ENCODE assay signal across 12 cellular contexts in the genomic region with DNA sequence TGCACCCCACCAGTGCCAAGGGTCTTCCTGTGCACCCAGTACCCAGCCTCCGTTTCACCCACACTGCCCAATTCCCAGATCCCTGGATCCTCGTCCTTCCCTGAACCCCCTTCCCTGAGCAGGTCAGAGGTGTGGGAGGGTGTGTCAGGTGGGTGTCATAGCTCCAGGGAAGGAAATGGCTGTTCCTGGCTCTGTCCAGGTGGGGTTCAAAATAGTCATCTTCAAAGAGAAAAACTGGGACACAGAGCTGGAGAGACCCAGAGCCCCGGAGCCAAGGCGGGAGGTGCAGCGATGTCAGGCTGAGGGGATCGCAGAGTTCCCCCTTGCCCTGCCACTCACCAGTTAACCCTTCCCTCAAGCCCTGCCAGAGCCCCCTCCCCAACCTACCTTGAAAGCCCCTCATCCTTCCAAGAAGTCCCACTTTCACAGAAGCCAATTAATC. TPM values are rescaled to one million over a fixed set of nuclear protein-coding genes. Genes with fewer than 3 reads are reported as not detected.
DNase-seq lines count a peak whose midpoint lies in the region; ATAC-seq and TF ChIP-seq lines count a peak whose summit lies in the region.
"Had no signal": no experiment of that assay in that cellular context is flagged by ENCODE, and none has a peak within 500 bp of the region (broad histone marks: within the 10 kb centered on the region; RNA-seq: fewer than 3 reads in every experiment).

No MANE protein-coding gene starts in this region.

- no peaks in the 10 kb centered on the region for H3K9me3 Mint-ChIP-seq in activated naive CD4-positive, alpha-beta T cell treated with anti-CD3 and anti-CD28 coated beads, Interleukin-2, amount 50 U/mL, for 24 hours
- no peaks in the 10 kb centered on the region for H3K9me3 Mint-ChIP-seq in activated naive CD4-positive, alpha-beta T cell treated with anti-CD3 and anti-CD28 coated beads for 36 hours

- no peak overlapping the region for H3K27ac Mint-ChIP-seq in activated naive CD4-positive, alpha-beta T cell treated with anti-CD3 and anti-CD28 coated beads, Interleukin-2, amount 50 U/mL, for 24 hours
- H3K27ac Mint-ChIP-seq in activated naive CD4-positive, alpha-beta T cell treated with anti-CD3 and anti-CD28 coated beads for 36 hours, result no peak overlapping the region

- no peak for TF ChIP-seq POLR2A in spleen (IDR thresholded peaks at IDR 0.05)

- H3K9me3 ChIP-seq in iPS-18c (ENCODE audit: control insufficient read depth, insufficient read depth, low read length) (no peaks in the 10 kb centered on the region), spleen (no peaks in the 10 kb centered on the region)

- CTCF ChIA-PET in activated naive CD4-positive, alpha-beta T cell treated with anti-CD3 and anti-CD28 coated beads for 36 hours (lab: Charles Lee), result interaction anchor here (0.6 kb wide), 1 partner anchor 312 kb away, joined by 3 read pairs; no protein-coding TSS in a partner anchor

- no peaks in the 10 kb centered on the region for H3K36me3 ChIP-seq in spleen

- H3K4me3 ChIP-seq in astrocyte of the cerebellum (ENCODE audit: low read depth, low read length) (peak overlapping the region; percentile 37), iPS-18c (ENCODE audit: insufficient read depth, low read depth, low read length) (peak overlapping the region; percentile 84), spleen (peak overlapping the region in 1 of 8 donors; percentile 57)

- intact Hi-C loops in activated naive CD4-positive, alpha-beta T cell treated with anti-CD3 and anti-CD28 coated beads for 36 hours (cut with micrococcal nuclease), result no loop called here
- intact Hi-C loops in spleen (cut with DNase I; ENCODE audit: low total_unique reads), result no loop called here

- peaks cover 0 to 56% (median 25%) of the 10 kb centered on the region in 7 donors for H3K27me3 ChIP-seq in spleen (replicated peaks in 1 of 7)

- ATAC-seq in HG03457 (IDR thresholded peaks at IDR 0.05; ENCODE audit: unreplicated experiment), result no peak

- no peak for DNase-seq in activated naive CD4-positive, alpha-beta T cell treated with anti-CD3 and anti-CD28 coated beads for 36 hours
- no peak for DNase-seq in astrocyte of the cerebellum (ENCODE audit: low read depth)
- peak; percentile 25 for DNase-seq in spleen
- no peak for DNase-seq in stimulated activated CD4-positive, alpha-beta T cell treated with anti-CD3 and anti-CD28 coated beads, Interleukin-2, amount 100 ng/mL, for 24 hours
- no peak for DNase-seq in EL
- DNase-seq: activated CD4-positive, alpha-beta T cell treated with anti-CD3 and anti-CD28 coated beads for 4 hours; activated effector memory CD4-positive, alpha-beta T cell treated with Interleukin-2 at 50 U/mL for 16 hours; NCI-H1417 treated with DMSO at 0.1 percent for 48 hours; NCI-H748 treated with DMSO at 0.1 percent for 48 hours had no signal

- H3K27ac ChIP-seq in spleen, result no peak overlapping the region

- no peak for TF ChIP-seq CTCF in astrocyte of the cerebellum (IDR thresholded peaks at IDR 0.05; ENCODE audit: low read depth, low read length, missing control alignments)
- no peak for TF ChIP-seq CTCF in spleen (IDR thresholded peaks at IDR 0.05 in 8 of 11, conservative IDR thresholded peaks at IDR 0.05 in 3 of 11)

- peaks cover 0 to 33% (median 18%) of the 10 kb centered on the region in 6 donors for H3K4me1 ChIP-seq in spleen

- WGBS in spleen, 5 donors, result 3 to 13% (median 6%) methylated on average over 6 of the region's 6 CpGs

- in situ Hi-C loops in astrocyte of the cerebellum (cut with HindIII; ENCODE audit: low sequenced_read_pairs), result no loop called here

- peak overlapping the region; percentile 3 for H3K4me3 Mint-ChIP-seq in activated naive CD4-positive, alpha-beta T cell treated with anti-CD3 and anti-CD28 coated beads, Interleukin-2, amount 50 U/mL, for 24 hours
- H3K4me3 Mint-ChIP-seq in activated naive CD4-positive, alpha-beta T cell treated with anti-CD3 and anti-CD28 coated beads for 36 hours, result no peak overlapping the region

- H3K36me3 Mint-ChIP-seq in activated naive CD4-positive, alpha-beta T cell treated with anti-CD3 and anti-CD28 coated beads, Interleukin-2, amount 50 U/mL, for 24 hours, result no peaks in the 10 kb centered on the region
- no peaks in the 10 kb centered on the region for H3K36me3 Mint-ChIP-seq in activated naive CD4-positive, alpha-beta T cell treated with anti-CD3 and anti-CD28 coated beads for 36 hours (ENCODE audit: low read depth)

- H3K4me1 Mint-ChIP-seq in activated naive CD4-positive, alpha-beta T cell treated with anti-CD3 and anti-CD28 coated beads, Interleukin-2, amount 50 U/mL, for 24 hours, result peaks cover 4% of the 10 kb centered on the region
- H3K4me1 Mint-ChIP-seq in activated naive CD4-positive, alpha-beta T cell treated with anti-CD3 and anti-CD28 coated beads for 36 hours (ENCODE audit: low read depth), result peaks cover 19% of the 10 kb centered on the region

- peaks cover 22% of the 10 kb centered on the region for H3K27me3 Mint-ChIP-seq in activated naive CD4-positive, alpha-beta T cell treated with anti-CD3 and anti-CD28 coated beads, Interleukin-2, amount 50 U/mL, for 24 hours
- peaks cover 34% of the 10 kb centered on the region for H3K27me3 Mint-ChIP-seq in activated naive CD4-positive, alpha-beta T cell treated with anti-CD3 and anti-CD28 coated beads for 36 hours (ENCODE audit: low read depth)

RNA-seq across cellular contexts. Expression of a gene that starts 0.7 kb away (rescaled TPM):
- not detected for total RNA-seq in activated naive CD4-positive, alpha-beta T cell treated with anti-CD3 and anti-CD28 coated beads for 36 hours
- 1 to 10 TPM in 2 of 7 donors, under 1 TPM in 5; 0.41 to 2.5 (median 0.93) TPM for total RNA-seq in spleen
- polyA plus RNA-seq in spleen, result 1 to 10 TPM; 1.6 to 1.9 (median 1.8) TPM

RNA-seq across cellular contexts. Expression of a gene that starts 7.0 kb away (rescaled TPM):
- total RNA-seq in activated naive CD4-positive, alpha-beta T cell treated with anti-CD3 and anti-CD28 coated beads for 36 hours, result not detected
- total RNA-seq in spleen, result not detected
- under 1 TPM in 2 of 3 donors, not detected in 1; 0.07 to 0.22 TPM for polyA plus RNA-seq in spleen

RNA-seq across cellular contexts. Expression of a gene that starts 14.6 kb away (rescaled TPM):
- 100 to 1,000 TPM; 123 to 124 TPM for total RNA-seq in activated naive CD4-positive, alpha-beta T cell treated with anti-CD3 and anti-CD28 coated beads for 36 hours
- total RNA-seq in spleen, result 10 to 100 TPM; 53.1 to 76.7 (median 68.5) TPM
- 100 to 1,000 TPM; 122 to 141 (median 137) TPM for polyA plus RNA-seq in spleen

RNA-seq across cellular contexts. Expression of a gene that starts 14.7 kb away (rescaled TPM):
- total RNA-seq in activated naive CD4-positive, alpha-beta T cell treated with anti-CD3 and anti-CD28 coated beads for 36 hours, result 10 to 100 TPM; 13.8 to 15.4 TPM
- 10 to 100 TPM; 14.3 to 22.4 (median 19.4) TPM for total RNA-seq in spleen
- polyA plus RNA-seq in spleen, result 10 to 100 TPM in 1 of 3 donors, 1 to 10 TPM in 2; 8.7 to 13.3 (median 9.7) TPM

RNA-seq across cellular contexts. Expression of a gene that starts 28.1 kb away (rescaled TPM):
- total RNA-seq in activated naive CD4-positive, alpha-beta T cell treated with anti-CD3 and anti-CD28 coated beads for 36 hours, result 10 to 100 TPM; 46.9 to 49.2 TPM
- total RNA-seq in spleen, result 100 to 1,000 TPM in 1 of 7 donors, 10 to 100 TPM in 6; 26.1 to 101 (median 30.6) TPM
- polyA plus RNA-seq in spleen, result 10 to 100 TPM; 40.9 to 55.2 (median 47.4) TPM
